ENCODE assay signal across 1 cellular context in the genomic region with DNA sequence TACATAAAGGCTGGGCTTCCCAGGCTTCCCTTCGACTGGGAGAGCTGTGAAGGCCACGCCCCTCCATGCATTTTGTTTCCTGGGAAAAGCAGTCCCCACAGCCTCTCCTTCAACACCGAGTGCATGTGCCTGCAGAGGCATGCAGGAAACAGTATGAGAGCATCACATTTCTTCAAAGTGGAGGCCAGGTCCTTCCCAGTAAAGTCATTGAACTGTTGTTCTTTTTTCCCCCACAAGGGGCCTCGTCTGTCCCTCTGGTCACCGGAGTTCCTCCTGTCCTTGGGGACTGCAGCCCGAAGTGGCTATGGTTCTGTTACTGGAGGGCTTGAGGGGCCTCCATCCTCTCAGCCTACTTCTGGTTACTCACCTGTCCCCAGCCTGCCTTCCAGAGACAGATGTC.
TF ChIP-seq lines count a peak whose summit lies in the region.

No MANE protein-coding gene starts in this region.

TF ChIP-seq in SK-N-SH, 30 proteins besides CTCF, POLR2A, EP300 and RAD21:
- TF ChIP-seq FOXJ3 (CRISPR knock-in tag; IDR thresholded peaks at IDR 0.05) (no peak), SIN3A (IDR thresholded peaks at IDR 0.05; ENCODE audit: borderline replicate concordance, low read depth, low read length) (no peak), TCF12 (IDR thresholded peaks at IDR 0.05) (no peak)
- TF ChIP-seq, protein P1, sequence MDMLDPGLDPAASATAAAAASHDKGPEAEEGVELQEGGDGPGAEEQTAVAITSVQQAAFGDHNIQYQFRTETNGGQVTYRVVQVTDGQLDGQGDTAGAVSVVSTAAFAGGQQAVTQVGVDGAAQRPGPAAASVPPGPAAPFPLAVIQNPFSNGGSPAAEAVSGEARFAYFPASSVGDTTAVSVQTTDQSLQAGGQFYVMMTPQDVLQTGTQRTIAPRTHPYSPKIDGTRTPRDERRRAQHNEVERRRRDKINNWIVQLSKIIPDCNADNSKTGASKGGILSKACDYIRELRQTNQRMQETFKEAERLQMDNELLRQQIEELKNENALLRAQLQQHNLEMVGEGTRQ (IDR thresholded peaks at IDR 0.05; ENCODE audit: borderline replicate concordance, low read depth, low read length), result no peak
- TF ChIP-seq, protein P2, sequence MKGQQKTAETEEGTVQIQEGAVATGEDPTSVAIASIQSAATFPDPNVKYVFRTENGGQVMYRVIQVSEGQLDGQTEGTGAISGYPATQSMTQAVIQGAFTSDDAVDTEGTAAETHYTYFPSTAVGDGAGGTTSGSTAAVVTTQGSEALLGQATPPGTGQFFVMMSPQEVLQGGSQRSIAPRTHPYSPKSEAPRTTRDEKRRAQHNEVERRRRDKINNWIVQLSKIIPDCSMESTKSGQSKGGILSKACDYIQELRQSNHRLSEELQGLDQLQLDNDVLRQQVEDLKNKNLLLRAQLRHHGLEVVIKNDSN (IDR thresholded peaks at IDR 0.05; ENCODE audit: borderline replicate concordance, low read depth), result no peak
- TF ChIP-seq, protein P3, sequence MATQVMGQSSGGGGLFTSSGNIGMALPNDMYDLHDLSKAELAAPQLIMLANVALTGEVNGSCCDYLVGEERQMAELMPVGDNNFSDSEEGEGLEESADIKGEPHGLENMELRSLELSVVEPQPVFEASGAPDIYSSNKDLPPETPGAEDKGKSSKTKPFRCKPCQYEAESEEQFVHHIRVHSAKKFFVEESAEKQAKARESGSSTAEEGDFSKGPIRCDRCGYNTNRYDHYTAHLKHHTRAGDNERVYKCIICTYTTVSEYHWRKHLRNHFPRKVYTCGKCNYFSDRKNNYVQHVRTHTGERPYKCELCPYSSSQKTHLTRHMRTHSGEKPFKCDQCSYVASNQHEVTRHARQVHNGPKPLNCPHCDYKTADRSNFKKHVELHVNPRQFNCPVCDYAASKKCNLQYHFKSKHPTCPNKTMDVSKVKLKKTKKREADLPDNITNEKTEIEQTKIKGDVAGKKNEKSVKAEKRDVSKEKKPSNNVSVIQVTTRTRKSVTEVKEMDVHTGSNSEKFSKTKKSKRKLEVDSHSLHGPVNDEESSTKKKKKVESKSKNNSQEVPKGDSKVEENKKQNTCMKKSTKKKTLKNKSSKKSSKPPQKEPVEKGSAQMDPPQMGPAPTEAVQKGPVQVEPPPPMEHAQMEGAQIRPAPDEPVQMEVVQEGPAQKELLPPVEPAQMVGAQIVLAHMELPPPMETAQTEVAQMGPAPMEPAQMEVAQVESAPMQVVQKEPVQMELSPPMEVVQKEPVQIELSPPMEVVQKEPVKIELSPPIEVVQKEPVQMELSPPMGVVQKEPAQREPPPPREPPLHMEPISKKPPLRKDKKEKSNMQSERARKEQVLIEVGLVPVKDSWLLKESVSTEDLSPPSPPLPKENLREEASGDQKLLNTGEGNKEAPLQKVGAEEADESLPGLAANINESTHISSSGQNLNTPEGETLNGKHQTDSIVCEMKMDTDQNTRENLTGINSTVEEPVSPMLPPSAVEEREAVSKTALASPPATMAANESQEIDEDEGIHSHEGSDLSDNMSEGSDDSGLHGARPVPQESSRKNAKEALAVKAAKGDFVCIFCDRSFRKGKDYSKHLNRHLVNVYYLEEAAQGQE (IDR thresholded peaks at IDR 0.05; ENCODE audit: low read depth, low read length), result no peak
TF ChIP-seq in SK-N-SH: peak in this region for 0.
